In the genomic region with DNA sequence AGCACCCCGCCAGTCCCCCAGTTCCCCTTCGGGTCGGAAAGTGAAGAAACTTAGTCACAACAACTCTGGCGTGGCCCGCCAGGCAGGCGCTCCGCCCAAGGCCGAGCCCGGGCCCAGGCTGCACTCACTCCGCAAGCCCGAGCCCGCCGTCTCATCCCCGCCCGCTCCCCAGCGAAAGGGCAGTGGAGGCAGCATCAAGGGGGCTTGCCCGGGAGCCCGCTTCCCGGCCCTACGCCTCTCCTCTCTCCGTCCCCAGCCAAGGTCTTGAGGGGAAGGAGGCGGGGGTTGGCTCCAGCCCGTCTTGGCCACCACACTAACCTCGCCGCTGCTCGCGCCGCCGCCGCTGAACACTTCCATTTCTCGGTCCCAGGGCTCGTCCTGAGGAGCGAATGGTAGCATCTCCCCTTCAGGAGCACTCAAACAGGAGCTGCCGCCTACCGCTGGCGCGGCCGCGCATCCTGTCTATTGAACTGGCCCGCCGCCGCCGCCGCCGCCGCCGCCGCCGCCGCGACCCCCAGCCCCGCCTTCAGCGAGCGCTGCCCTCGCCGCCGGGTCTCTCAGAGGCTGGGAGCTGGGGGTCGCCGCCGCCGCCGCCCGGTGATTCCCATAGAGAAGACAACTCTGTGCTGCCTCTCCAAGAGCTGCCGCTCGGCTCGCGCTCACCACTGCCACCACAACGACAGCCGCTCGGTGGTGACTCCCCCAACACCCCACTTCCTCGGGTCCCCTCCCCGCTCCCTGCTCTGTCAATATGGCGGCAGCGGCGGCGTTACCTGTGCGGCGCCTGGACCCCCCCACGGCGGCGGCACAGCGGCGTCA, we compare ENCODE assay signal across 8 cellular contexts. TPM values are rescaled to one million over a fixed set of nuclear protein-coding genes. Genes with fewer than 3 reads are reported as not detected.
DNase-seq lines count a peak whose midpoint lies in the region; ATAC-seq and TF ChIP-seq lines count a peak whose summit lies in the region.

TSS of gene RPS6KA6 (minus strand) at position 699 of the 819 bp plus-strand sequence. CDS start at position 399, 300 bp downstream.

- peak within 1 kb of the TSS; percentile 50; the same call in 1 of the 2 replicates for H3K4me3 ChIP-seq in GM08714 (ENCODE audit: low read length)
- H3K4me3 ChIP-seq in right lobe of liver, result peak within 1 kb of the TSS; percentile 43 to 56 (median 49)
- H3K4me3 ChIP-seq in subcutaneous abdominal adipose tissue (ENCODE audit: low read depth in 1 of 5, low read length in 5 of 5), result peak within 1 kb of the TSS; percentile 51 to 64 (median 58)

- H3K9ac ChIP-seq in subcutaneous abdominal adipose tissue (ENCODE audit: low read length in 5 of 5), result no peak within 1 kb of the TSS

- H3K27me3 ChIP-seq in right lobe of liver, result peaks cover 0 to 2% of the 10 kb centered on the region in 2 donors
- peaks cover 0 to 7% (median 4%) of the 10 kb centered on the region in 5 donors for H3K27me3 ChIP-seq in subcutaneous abdominal adipose tissue (ENCODE audit: control insufficient read depth in 5 of 5, insufficient read depth in 4 of 5, low read length in 5 of 5)

- DNase-seq in NCI-H748 treated with DMSO at 0.1 percent for 48 hours (lab: John Stamatoyannopoulos, UW) (peak; percentile 11), cerebellum (ENCODE audit: low spot score) (peak; percentile 16), right lobe of liver (peak; percentile 31 to 55 (median 41)), 8988T (no peak), globus pallidus (ENCODE audit: low spot score) (no peak)

- ATAC-seq in HG02588 (IDR thresholded peaks at IDR 0.05; ENCODE audit: unreplicated experiment) (peak; percentile 52), right lobe of liver (peak; percentile 66 to 81 (median 73))

- intact Hi-C loops in right lobe of liver (cut with DNase I), result no loop called here

- H3K4me1 ChIP-seq in right lobe of liver (no peaks in the 10 kb centered on the region), subcutaneous abdominal adipose tissue (ENCODE audit: control insufficient read depth in 5 of 5, insufficient read depth in 5 of 5, low read length in 5 of 5) (peaks cover 1 to 6% (median 5%) of the 10 kb centered on the region in 5 donors)

- H3K9me3 ChIP-seq in right lobe of liver, result no peaks in the 10 kb centered on the region
- no peaks in the 10 kb centered on the region for H3K9me3 ChIP-seq in subcutaneous abdominal adipose tissue (ENCODE audit: control insufficient read depth in 5 of 5, low read length in 5 of 5)

- TF ChIP-seq POLR2A in right lobe of liver (IDR thresholded peaks at IDR 0.05), result no peak

- WGBS in right lobe of liver (ENCODE audit: insufficient coverage, low coverage, low lambda C conversion rate, missing lambda C conversion rate), result no CpG with 5 or more reads among the region's 83 CpGs

- H3K27ac ChIP-seq in right lobe of liver, result peak within 1 kb of the TSS in 1 of 3 donors; percentile 31
- no peak within 1 kb of the TSS for H3K27ac ChIP-seq in subcutaneous abdominal adipose tissue (ENCODE audit: low read depth, low read length)

- no peaks in the 10 kb centered on the region for H3K36me3 ChIP-seq in right lobe of liver
- H3K36me3 ChIP-seq in subcutaneous abdominal adipose tissue (ENCODE audit: control insufficient read depth in 5 of 5, insufficient read depth in 5 of 5, low read length in 5 of 5), result no peaks in the 10 kb centered on the region

- no peak for TF ChIP-seq CTCF in right lobe of liver (IDR thresholded peaks at IDR 0.05)

RNA-seq across cellular contexts. Expression of gene RPS6KA6, which starts in this region (rescaled TPM):
- total RNA-seq in cerebellum (14.3 TPM), right lobe of liver (under 1 TPM; 0.12 to 0.88 (median 0.68) TPM)

Comparison
In these comparisons a context has a peak if more than half of its experiments do, and no peak if none do; other contexts are left out.
1. Peak in DNase-seq, ATAC-seq and H3K4me3 ChIP-seq in right lobe of liver; RNA of the gene not detected or under 1 TPM.
2. DNase-seq: peak in NCI-H748 treated with DMSO at 0.1 percent for 48 hours (single experiment) and cerebellum (single experiment); none in 8988T (single experiment) and globus pallidus (single experiment).
3. Peak in every context shown above with its lines, with median percentiles within 50 percentile points of each other: H3K4me3 ChIP-seq.